Comparison of ENCODE assay signal across 14 cellular contexts in genomic region chr3:49279376-49279775, GRCh38. TPM values are rescaled to one million over a fixed set of nuclear protein-coding genes. Genes with fewer than 3 reads are reported as not detected.
DNase-seq lines count a peak whose midpoint lies in the region; ATAC-seq, FAIRE-seq and TF ChIP-seq lines count a peak whose summit lies in the region.
"Had no signal": no experiment of that assay in that cellular context is flagged by ENCODE, and none has a peak within 500 bp of the region (broad histone marks: within the 10 kb centered on the region; RNA-seq: fewer than 3 reads in every experiment).

No MANE protein-coding gene starts in this region.

- no peak for ATAC-seq in gastroesophageal sphincter
- no peak for ATAC-seq in activated CD4-positive, alpha-beta T cell treated with anti-CD3 and anti-CD28 coated beads for 36 hours

- TF ChIP-seq EP300 in gastroesophageal sphincter (IDR thresholded peaks at IDR 0.05): no peak
- no peak for TF ChIP-seq EP300 in ovary (IDR thresholded peaks at IDR 0.05)

- H3K27ac ChIP-seq in RWPE1: peak overlapping the region; percentile 54
- peak overlapping the region in 3 of 4 donors; percentile 27 to 97 (median 96) for H3K27ac ChIP-seq in gastroesophageal sphincter
- peak overlapping the region; percentile 1 to 94 (median 90) for H3K27ac ChIP-seq in spleen
- peak overlapping the region in 1 of 2 donors; percentile 97 for H3K27ac ChIP-seq in ovary

- TF ChIP-seq CTCF in RWPE1 (conservative IDR thresholded peaks at IDR 0.05; ENCODE audit: low read depth) (no peak), gastroesophageal sphincter (IDR thresholded peaks at IDR 0.05) (no peak), spleen (IDR thresholded peaks at IDR 0.05 in 8 of 11, conservative IDR thresholded peaks at IDR 0.05 in 3 of 11) (no peak), ovary (IDR thresholded peaks at IDR 0.05) (no peak)

- intact Hi-C loops in spleen (cut with DNase I; ENCODE audit: low total_unique reads): loop anchor here (5.0 kb wide), 1 partner anchor 107 kb away; the partner anchor contains the start of gene KLHDC8B
- intact Hi-C loops in ovary (cut with DNase I): loop anchor here (5.0 to 10.0 kb wide), 2 partner anchors 105 to 107 kb away; partner anchors contain the start of gene KLHDC8B (in 4 of the 4)
- intact Hi-C loops in activated CD4-positive, alpha-beta T cell treated with anti-CD3 and anti-CD28 coated beads for 36 hours (cut with DNase I, micrococcal nuclease): loop anchor here in 1 of 2 experiments (5.0 kb wide), 1 partner anchor 187 kb away; the partner anchor contains the start of gene QRICH1

- no peak overlapping the region for H3K4me3 Mint-ChIP-seq in activated CD4-positive, alpha-beta T cell treated with anti-CD3 and anti-CD28 coated beads for 36 hours
- H3K4me3 Mint-ChIP-seq: nephron progenitor cell had no signal

- H3K9me3 Mint-ChIP-seq in activated CD4-positive, alpha-beta T cell treated with anti-CD3 and anti-CD28 coated beads for 36 hours (ENCODE audit: low read depth): no peaks in the 10 kb centered on the region
- H3K9me3 Mint-ChIP-seq: nephron progenitor cell had no signal

- H3K4me3 ChIP-seq in gastroesophageal sphincter (no peak overlapping the region), spleen (no peak overlapping the region), ovary (no peak overlapping the region)

- FAIRE-seq in GM19239 (lab: Jason Lieb, UNC): no peak
- FAIRE-seq: islet of Langerhans, TTC549 had no signal

- DNase-seq in ELR (ENCODE audit: low read depth): peak; percentile 39
- DNase-seq in RWPE1 (ENCODE audit: low spot score): no peak
- DNase-seq in spleen: no peak
- no peak for DNase-seq in ovary
- DNase-seq in GM19239 (ENCODE audit: insufficient read length, low spot score): no peak
- no peak for DNase-seq in activated CD4-positive, alpha-beta T cell treated with anti-CD3 and anti-CD28 coated beads for 36 hours
- DNase-seq: COR-L47; NCI-H446 treated with DMSO at 0.1 percent for 48 hours; nephron progenitor cell; SHP77 treated with DMSO at 0.1 percent for 48 hours; stimulated activated CD4-positive, alpha-beta T cell treated with anti-CD3 and anti-CD28 coated beads, Interleukin-15, amount 100 ng/mL, for 24 hours had no signal

- H3K4me1 ChIP-seq in gastroesophageal sphincter: peaks cover 6 to 48% (median 11%) of the 10 kb centered on the region in 3 donors
- H3K4me1 ChIP-seq in spleen: peaks cover 10 to 49% (median 30%) of the 10 kb centered on the region in 6 donors
- H3K4me1 ChIP-seq in ovary (ENCODE audit: insufficient read depth): peaks cover 11% of the 10 kb centered on the region

- H3K27me3 Mint-ChIP-seq in activated CD4-positive, alpha-beta T cell treated with anti-CD3 and anti-CD28 coated beads for 36 hours: no peaks in the 10 kb centered on the region

- H3K4me1 Mint-ChIP-seq in activated CD4-positive, alpha-beta T cell treated with anti-CD3 and anti-CD28 coated beads for 36 hours: peaks cover 25% of the 10 kb centered on the region

- no peaks in the 10 kb centered on the region for H3K9me3 ChIP-seq in gastroesophageal sphincter
- H3K9me3 ChIP-seq in spleen: no peaks in the 10 kb centered on the region
- H3K9me3 ChIP-seq in ovary: no peaks in the 10 kb centered on the region

- H3K36me3 Mint-ChIP-seq in activated CD4-positive, alpha-beta T cell treated with anti-CD3 and anti-CD28 coated beads for 36 hours (ENCODE audit: low read depth): peaks cover 47% of the 10 kb centered on the region

- CTCF ChIA-PET in RWPE1 (lab: Yijun Ruan, JAX): interaction anchor here (0.7 to 1.2 kb wide), 2 partner anchors 12 to 109 kb away, joined by 3 to 6 read pairs; no protein-coding TSS in a partner anchor
- CTCF ChIA-PET in activated CD4-positive, alpha-beta T cell treated with anti-CD3 and anti-CD28 coated beads for 36 hours (lab: Charles Lee): interaction anchor here (0.7 to 1.1 kb wide), 2 partner anchors 61 to 170 kb away, joined by 3 read pairs; partner anchors contain the start of gene USP4

- POLR2A ChIA-PET in RWPE1 (lab: Yijun Ruan, JAX; ENCODE audit: low non-redundant PET): no interaction called here
- POLR2A ChIA-PET in activated CD4-positive, alpha-beta T cell treated with anti-CD3 and anti-CD28 coated beads for 36 hours (lab: Charles Lee): no interaction called here

- no peaks in the 10 kb centered on the region for H3K27me3 ChIP-seq in gastroesophageal sphincter
- no peaks in the 10 kb centered on the region for H3K27me3 ChIP-seq in spleen (replicated peaks in 1 of 7)
- H3K27me3 ChIP-seq in ovary: no peaks in the 10 kb centered on the region

- H3K36me3 ChIP-seq in gastroesophageal sphincter: peaks cover 0 to 60% of the 10 kb centered on the region in 2 donors
- H3K36me3 ChIP-seq in spleen: peaks cover 2 to 68% (median 49%) of the 10 kb centered on the region in 6 donors
- no peaks in the 10 kb centered on the region for H3K36me3 ChIP-seq in ovary

- no peak overlapping the region for H3K27ac Mint-ChIP-seq in activated CD4-positive, alpha-beta T cell treated with anti-CD3 and anti-CD28 coated beads for 36 hours
- H3K27ac Mint-ChIP-seq: nephron progenitor cell had no signal

- TF ChIP-seq POLR2A in gastroesophageal sphincter (IDR thresholded peaks at IDR 0.05) (no peak), spleen (IDR thresholded peaks at IDR 0.05) (no peak), ovary (IDR thresholded peaks at IDR 0.05) (no peak)

RNA-seq across cellular contexts. Expression of gene C3orf62, which starts 2.3 kb away (rescaled TPM):
- total RNA-seq in gastroesophageal sphincter (10 to 100 TPM in 1 of 4 donors, 1 to 10 TPM in 3; 3.5 to 14.9 (median 4.2) TPM), spleen (10 to 100 TPM in 3 of 7 donors, 1 to 10 TPM in 4; 7.6 to 15.0 (median 9.3) TPM), ovary (10 to 100 TPM in 1 of 7 donors, 1 to 10 TPM in 6; 1.3 to 11.1 (median 6.6) TPM)
- polyA plus RNA-seq in spleen (1 to 10 TPM; 4.1 to 8.1 (median 8.0) TPM), ovary (1 to 10 TPM; 5.0 to 7.9 TPM)
- total RNA-seq in activated CD4-positive, alpha-beta T cell treated with anti-CD3 and anti-CD28 coated beads for 36 hours: 1 to 10 TPM; 3.7 to 3.9 TPM
